Comparison of ENCODE assay signal across 1 cellular context in genomic region chr1:227736814-227737432, GRCh38.
A peak's percentile ranks its signal among the peaks of the same experiment; 100 is the strongest.
TF ChIP-seq lines count a peak whose summit lies in the region.

No MANE protein-coding gene starts in this region.

TF ChIP-seq in K562, 482 proteins besides CTCF, POLR2A, EP300 and RAD21:
- TF ChIP-seq USF1 (CRISPR knock-in tag; IDR thresholded peaks at IDR 0.05): no peak
- TF ChIP-seq NFIC (IDR thresholded peaks at IDR 0.05): peak; percentile 96
- TF ChIP-seq NFIX (CRISPR knock-in tag; IDR thresholded peaks at IDR 0.05; ENCODE audit: low read depth): peak; percentile 79
- TF ChIP-seq ZBTB26 (CRISPR knock-in tag; IDR thresholded peaks at IDR 0.05): no peak
- TF ChIP-seq CBFB (CRISPR knock-in tag; IDR thresholded peaks at IDR 0.05): no peak
- TF ChIP-seq ZNF695 (CRISPR knock-in tag; IDR thresholded peaks at IDR 0.05): no peak
- TF ChIP-seq ZFPM2 (CRISPR knock-in tag; IDR thresholded peaks at IDR 0.05): no peak
